ENCODE assay signal across 18 cellular contexts in the genomic region with DNA sequence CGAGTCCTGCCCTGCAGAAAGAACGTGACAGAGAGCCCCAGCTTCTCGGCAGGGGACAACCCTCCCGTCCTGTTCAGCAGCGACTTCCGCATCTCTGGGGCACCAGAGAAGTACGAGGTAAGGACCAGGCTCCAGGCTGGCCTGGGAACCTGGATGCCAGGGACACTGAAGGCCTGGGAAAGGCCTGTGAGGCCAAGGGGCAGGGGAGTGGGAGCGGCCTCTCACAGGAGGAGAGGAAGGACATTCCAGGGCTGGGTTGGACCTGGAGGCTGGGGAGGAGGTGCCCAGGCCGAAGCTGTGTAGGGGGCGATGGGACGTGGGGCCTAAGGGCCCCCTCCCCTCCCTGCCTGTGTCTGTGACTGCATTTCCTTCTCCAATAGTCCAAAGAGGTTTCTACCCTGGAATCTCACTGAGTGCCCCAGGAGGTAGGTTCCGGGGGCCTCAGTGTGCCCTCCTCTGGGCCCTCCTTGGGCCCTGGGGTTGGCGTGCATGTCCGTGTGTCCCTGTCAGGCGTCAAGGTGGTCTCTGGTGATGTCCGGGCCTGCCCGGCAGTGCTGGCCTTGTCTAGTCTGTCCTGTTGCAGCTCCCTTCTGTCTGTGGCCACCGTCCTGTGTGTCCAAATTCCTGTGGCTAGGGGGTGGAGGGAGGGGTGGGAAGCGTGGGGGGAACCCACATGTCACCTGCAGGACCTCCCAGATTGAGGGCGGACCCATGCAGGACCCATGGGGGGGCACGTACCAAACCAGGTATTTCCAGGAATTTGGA. TPM values are rescaled to one million over a fixed set of nuclear protein-coding genes. Genes with fewer than 3 reads are reported as not detected.
A peak's percentile ranks its signal among the peaks of the same experiment; 100 is the strongest.
DNase-seq lines count a peak whose midpoint lies in the region; ATAC-seq, FAIRE-seq and TF ChIP-seq lines count a peak whose summit lies in the region.
"Had no signal": no experiment of that assay in that cellular context is flagged by ENCODE, and none has a peak within 500 bp of the region (broad histone marks: within the 10 kb centered on the region; RNA-seq: fewer than 3 reads in every experiment).

No MANE protein-coding gene starts in this region.

- H2BK20ac ChIP-seq in H1 (ENCODE audit: low read length), result no peak overlapping the region

- H3K27me3 ChIP-seq in mammary epithelial cell (ENCODE audit: insufficient read depth, low read length) (no peaks in the 10 kb centered on the region), H1 (replicated peaks in 1 of 4; ENCODE audit: control insufficient read depth in 3 of 4, extremely low read depth in 1 of 4, insufficient read depth in 3 of 4, low read length in 3 of 4) (no peaks in the 10 kb centered on the region)
- H3K27me3 ChIP-seq: SJCRH30 had no signal

- no peak for FAIRE-seq in H1 (lab: Jason Lieb, UNC)
- FAIRE-seq: K562 had no signal

- intact Hi-C loops in mammary epithelial cell (cut with micrococcal nuclease), result no loop called here
- intact Hi-C loops in MCF 10A (cut with micrococcal nuclease), result no loop called here

- no peak for ATAC-seq in GM21367 (IDR thresholded peaks at IDR 0.05; ENCODE audit: unreplicated experiment)
- ATAC-seq: HCT116, K562 had no signal

- no peak overlapping the region for H2AK5ac ChIP-seq in H1 (ENCODE audit: low read depth, low read length)

- no peak for TF ChIP-seq RAD21 in H1 (IDR thresholded peaks at IDR 0.05 in 1 of 2, conservative IDR thresholded peaks at IDR 0.05 in 1 of 2; ENCODE audit: low read depth in 2 of 2, low read length in 2 of 2)

- no peaks in the 10 kb centered on the region for H3K27me3 Mint-ChIP-seq in MCF 10A (ENCODE audit: insufficient read depth, unreplicated experiment)
- H3K27me3 Mint-ChIP-seq in nephron (ENCODE audit: low read depth), result no peaks in the 10 kb centered on the region

- no peaks in the 10 kb centered on the region for H3K79me2 ChIP-seq in mammary epithelial cell (ENCODE audit: insufficient read depth, low read length)
- no peaks in the 10 kb centered on the region for H3K79me2 ChIP-seq in H1 (ENCODE audit: control insufficient read depth in 1 of 2, insufficient read depth in 2 of 2, low read length in 2 of 2)

- no peak for TF ChIP-seq CTCF in mammary epithelial cell (conservative IDR thresholded peaks at IDR 0.05 in 1 of 2, IDR thresholded peaks at IDR 0.05 in 1 of 2; ENCODE audit: extremely low read depth in 1 of 2, insufficient read depth in 1 of 2, low read depth in 1 of 2, low read length in 2 of 2)
- TF ChIP-seq CTCF in MCF 10A (IDR thresholded peaks at IDR 0.05; ENCODE audit: unreplicated experiment), result no peak
- no peak for TF ChIP-seq CTCF in H1 (IDR thresholded peaks at IDR 0.05; ENCODE audit: control extremely low read depth in 1 of 3, insufficient read depth in 1 of 3, low read depth in 1 of 3, low read length in 3 of 3)
- TF ChIP-seq CTCF in nephron (IDR thresholded peaks at IDR 0.05; ENCODE audit: unreplicated experiment in 3 of 3), result no peak

- H3K27ac ChIP-seq in mammary epithelial cell (ENCODE audit: insufficient read depth, low read depth, low read length) (no peak overlapping the region), H1 (ENCODE audit: low read depth, low read length) (no peak overlapping the region)
- H3K27ac ChIP-seq: 22Rv1, SJCRH30 had no signal

- H3K4me3 Mint-ChIP-seq in MCF 10A (ENCODE audit: unreplicated experiment) (no peak overlapping the region), nephron (peak overlapping the region in 1 of 3 experiments; percentile 19)

- H4K5ac ChIP-seq in H1 (ENCODE audit: insufficient read length, low read depth, low read length), result no peak overlapping the region

- H3K9ac ChIP-seq in mammary epithelial cell (ENCODE audit: insufficient read depth, low read length), result no peak overlapping the region
- H3K9ac ChIP-seq in H1 (replicated peaks in 1 of 4; ENCODE audit: extremely low read depth in 1 of 4, low read depth in 3 of 4, low read length in 3 of 4), result no peak overlapping the region

- dilution Hi-C loops in mammary epithelial cell (cut with HindIII; ENCODE audit: low sequenced_read_pairs), result no loop called here

- H3K18ac ChIP-seq in H1 (ENCODE audit: extremely low read depth, low read length), result no peak overlapping the region; the same call in 1 of the 2 replicates

- no peak for TF ChIP-seq EP300 in H1 (IDR thresholded peaks at IDR 0.05; ENCODE audit: borderline replicate concordance in 1 of 2, low read depth in 2 of 2, low read length in 2 of 2)

- in situ Hi-C loops in mammary epithelial cell (cut with MboI; ENCODE audit: low sequenced_read_pairs in 2 of 2), result no loop called here

- H3K14ac ChIP-seq in H1 (ENCODE audit: insufficient read length), result no peak overlapping the region

- H3K4me1 Mint-ChIP-seq in MCF 10A (ENCODE audit: insufficient read depth, unreplicated experiment) (peaks cover 9% of the 10 kb centered on the region), nephron (peaks cover 48% of the 10 kb centered on the region)

- H2BK15ac ChIP-seq in H1 (ENCODE audit: low read length), result no peak overlapping the region

- H3K9me3 ChIP-seq in mammary epithelial cell (replicated peaks; ENCODE audit: insufficient read depth, low read length) (no peaks in the 10 kb centered on the region), H1 (ENCODE audit: insufficient read depth in 2 of 2, low read depth in 1 of 2, low read length in 1 of 2) (no peaks in the 10 kb centered on the region)
- H3K9me3 ChIP-seq: SJCRH30 had no signal

- H3K4ac ChIP-seq in H1 (replicated peaks; ENCODE audit: insufficient read length, low read depth, low read length), result no peak overlapping the region

- POLR2A ChIA-PET in MCF 10A (lab: Yijun Ruan, JAX) (no interaction called here), H1 (lab: Charles Lee; ENCODE audit: partially characterized antibody) (interaction anchor here (1.0 to 1.5 kb wide), 2 partner anchors 22 to 39 kb away, joined by 3 to 4 read pairs; no protein-coding TSS in a partner anchor)

- H3K79me1 ChIP-seq in H1 (ENCODE audit: low read depth, low read length), result no peaks in the 10 kb centered on the region

- no peaks in the 10 kb centered on the region for H3K36me3 Mint-ChIP-seq in MCF 10A (ENCODE audit: insufficient read depth, unreplicated experiment)
- no peaks in the 10 kb centered on the region for H3K36me3 Mint-ChIP-seq in nephron (ENCODE audit: low read depth)

- H3K27ac Mint-ChIP-seq in MCF 10A (ENCODE audit: low read depth, unreplicated experiment), result no peak overlapping the region
- peak overlapping the region; percentile 43 to 98 (median 78) for H3K27ac Mint-ChIP-seq in nephron

- H2AFZ ChIP-seq in mammary epithelial cell (ENCODE audit: low read depth, low read length) (peak overlapping the region; percentile 25), H1 (ENCODE audit: low read length) (no peak overlapping the region)

- H2BK120ac ChIP-seq in H1 (replicated peaks; ENCODE audit: low read depth, low read length), result no peak overlapping the region

- no peaks in the 10 kb centered on the region for H4K20me1 ChIP-seq in mammary epithelial cell (ENCODE audit: insufficient read depth, low read length)
- no peaks in the 10 kb centered on the region for H4K20me1 ChIP-seq in H1 (replicated peaks in 1 of 2; ENCODE audit: control insufficient read depth in 1 of 2, insufficient read depth in 2 of 2, low read length in 2 of 2)

- H3K9me3 Mint-ChIP-seq in MCF 10A (ENCODE audit: unreplicated experiment) (no peaks in the 10 kb centered on the region), nephron (no peaks in the 10 kb centered on the region)

- BruUV-seq in mammary epithelial cell (replicated peaks; lab: Mats Ljungman, UMichigan) (no TSS peak), MCF 10A (replicated peaks; lab: Mats Ljungman, UMichigan) (no TSS peak)

- peaks cover 22% of the 10 kb centered on the region for H3K4me1 ChIP-seq in mammary epithelial cell (ENCODE audit: insufficient read depth, low read length)
- H3K4me1 ChIP-seq in H1 (replicated peaks in 1 of 4; ENCODE audit: control insufficient read depth in 3 of 4, insufficient read depth in 4 of 4, low read length in 3 of 4), result peaks cover 0 to 2% (median 0%) of the 10 kb centered on the region in 4 experiments; a peak in 1 of 7 replicates

- no peak overlapping the region for H2BK5ac ChIP-seq in H1 (ENCODE audit: low read depth, low read length)

- DNase-seq in mammary epithelial cell (no peak), MCF 10A (ENCODE audit: unreplicated experiment) (no peak), H1 (ENCODE audit: low read depth in 1 of 2, low spot score in 2 of 2) (no peak), activated gamma-delta T cell (lab: John Stamatoyannopoulos, UW) (no peak), NCI-H524 (lab: John Stamatoyannopoulos, UW) (no peak)
- no peak for DNase-seq in stimulated activated CD4-positive, alpha-beta T cell treated with anti-CD3 and anti-CD28 coated beads, Interleukin-12 subunit alpha, Interleukin-12 subunit beta, amount 100 ng/mL, for 4 hours
- DNase-seq: C1 segment of cervical spinal cord, NCI-H1048, NCI-H146, NCI-H2107, NCI-H345, SJCRH30 had no signal

- H3K36me3 ChIP-seq in mammary epithelial cell (ENCODE audit: insufficient read depth, low read length) (no peaks in the 10 kb centered on the region), H1 (ENCODE audit: control insufficient read depth in 2 of 4, insufficient read depth in 4 of 4, low read length in 3 of 4) (no peaks in the 10 kb centered on the region)
- H3K36me3 ChIP-seq: SJCRH30 had no signal

- WGBS in mammary epithelial cell (ENCODE audit: low coverage, missing lambda C conversion rate), result 63% methylated on average over 16 of the region's 21 CpGs
- WGBS in H1 (ENCODE audit: extremely low coverage in 1 of 2, insufficient coverage in 1 of 2, insufficient read length in 1 of 2, insufficient replicate concordance in 2 of 2, low coverage in 1 of 2, low lambda C conversion rate in 2 of 2, missing lambda C conversion rate in 1 of 2), 2 experiments, result 90% methylated on average over 21 of the region's 21 CpGs; no CpG with 5 or more reads in 1 of the 2 experiments

- no peak overlapping the region for H3K56ac ChIP-seq in H1 (replicated peaks; ENCODE audit: insufficient read length, low read depth, low read length)

- no peak overlapping the region for H4K91ac ChIP-seq in H1 (replicated peaks; ENCODE audit: insufficient read length, low read length)

- H4K8ac ChIP-seq in H1 (ENCODE audit: extremely low read depth, insufficient read depth, low read length), result peak overlapping the region; percentile 71

- no peaks in the 10 kb centered on the region for H3K23me2 ChIP-seq in H1 (ENCODE audit: low read depth, low read length)

- H3K23ac ChIP-seq in H1 (ENCODE audit: insufficient read length), result no peak overlapping the region

- H2BK12ac ChIP-seq in H1 (ENCODE audit: low read depth, low read length), result no peak overlapping the region

- no peak overlapping the region for H3K4me3 ChIP-seq in mammary epithelial cell (replicated peaks in 1 of 3; ENCODE audit: insufficient read depth in 1 of 3, low read depth in 2 of 3, low read length in 3 of 3)
- no peak overlapping the region for H3K4me3 ChIP-seq in H1 (ENCODE audit: extremely low read depth in 1 of 4, insufficient read depth in 2 of 4, low read depth in 3 of 4, low read length in 4 of 4)
- H3K4me3 ChIP-seq: K562, SJCRH30 had no signal

- CTCF ChIA-PET in mammary epithelial cell (lab: Charles Lee; ENCODE audit: low non-redundant PET), result no interaction called here
- CTCF ChIA-PET in MCF 10A (lab: Yijun Ruan, JAX), result interaction anchor here (0.6 to 1.2 kb wide), 4 partner anchors 30 to 184 kb away, joined by 3 read pairs; partner anchors contain the start of gene HAMP
- CTCF ChIA-PET in H1 (lab: Charles Lee; ENCODE audit: partially characterized antibody), result interaction anchor here (1.1 to 4.1 kb wide), 2 partner anchors 15 to 55 kb away, joined by 3 to 20 read pairs; partner anchors contain the start of gene CD22

- H3K4me2 ChIP-seq in mammary epithelial cell (ENCODE audit: insufficient read depth, low read depth, low read length) (no peak overlapping the region), H1 (ENCODE audit: insufficient read depth in 1 of 2, low read depth in 2 of 2, low read length in 2 of 2) (no peak overlapping the region)

- TF ChIP-seq POLR2A in H1 (IDR thresholded peaks at IDR 0.05; ENCODE audit: control extremely low read depth in 1 of 2, low read depth in 2 of 2, low read length in 2 of 2), result no peak

RNA-seq across cellular contexts. Expression of gene CD22, which starts 16.9 kb away (rescaled TPM):
- total RNA-seq in mammary epithelial cell (1 to 10 TPM in 1 of 2 donors, under 1 TPM in 1; 0.71 to 1.3 TPM), MCF 10A (2022) (0.56 and 1.7 TPM in 2 replicates)
- polyA plus RNA-seq in mammary epithelial cell (0.71 TPM), H1 (2011; rRNA removed) (0.06 and 0.42 TPM in 2 replicates)
- polyA minus RNA-seq in mammary epithelial cell, result not detected
- 0.54 and 0.60 TPM in 2 replicates for total RNA-seq in H1 (2021; fragmentation: NEBNext Ultra II Directional; extraction: Animal tissue kit (Norgen Biotek cat#: 25700))
- polyA plus RNA-seq in H1 (2011; cell fraction: cytosol; rRNA removed), result 0.30 TPM
- 0.51 TPM for polyA plus RNA-seq in H1 (2011; cell fraction: nucleus; rRNA removed)
- 0.13 to 0.33 TPM (median 0.18 TPM) in 3 of 4 replicates, not detected in the other for polyA plus RNA-seq in H1 (2012, experiment 1 of 2)
- polyA plus RNA-seq in H1 (2012, experiment 2 of 2), result not detected
- 0.53 TPM for polyA plus RNA-seq in H1 (2013, experiment 1 of 2)
- 0.24 TPM for polyA plus RNA-seq in H1 (2013, experiment 2 of 2)
- 0.39 TPM in 1 of 2 replicates, not detected in the other for polyA minus RNA-seq in H1 (2011; rRNA and poly(A)+ RNA removed)
- polyA minus RNA-seq in H1 (2011; cell fraction: cytosol; rRNA and poly(A)+ RNA removed), result not detected
- polyA minus RNA-seq in H1 (2011; cell fraction: nucleus; rRNA and poly(A)+ RNA removed), result not detected

RNA-seq across cellular contexts. Expression of gene MAG, which starts 20.1 kb away (rescaled TPM):
- not detected for total RNA-seq in mammary epithelial cell
- not detected for polyA plus RNA-seq in mammary epithelial cell
- polyA minus RNA-seq in mammary epithelial cell, result not detected
- total RNA-seq in MCF 10A (2022), result not detected in 2 replicates
- 0.46 and 1.3 TPM in 2 replicates for total RNA-seq in H1 (2021; fragmentation: NEBNext Ultra II Directional; extraction: Animal tissue kit (Norgen Biotek cat#: 25700))
- polyA plus RNA-seq in H1 (2011; rRNA removed), result 0.20 and 0.72 TPM in 2 replicates
- polyA plus RNA-seq in H1 (2011; cell fraction: cytosol; rRNA removed), result 0.41 TPM
- 1.7 TPM for polyA plus RNA-seq in H1 (2011; cell fraction: nucleus; rRNA removed)
- 0.22 to 0.74 TPM (median 0.54 TPM) in 4 replicates for polyA plus RNA-seq in H1 (2012, experiment 1 of 2)
- polyA plus RNA-seq in H1 (2012, experiment 2 of 2), result 0.28 TPM
- polyA plus RNA-seq in H1 (2013, experiment 1 of 2), result 1.4 TPM
- 1.3 TPM for polyA plus RNA-seq in H1 (2013, experiment 2 of 2)
- 0.25 and 0.90 TPM in 2 replicates for polyA minus RNA-seq in H1 (2011; rRNA and poly(A)+ RNA removed)
- polyA minus RNA-seq in H1 (2011; cell fraction: cytosol; rRNA and poly(A)+ RNA removed), result not detected
- polyA minus RNA-seq in H1 (2011; cell fraction: nucleus; rRNA and poly(A)+ RNA removed), result not detected
- total RNA-seq: HT-29 had no signal

RNA-seq across cellular contexts. Expression of gene HAMP, which starts 29.8 kb away (rescaled TPM):
- total RNA-seq in mammary epithelial cell (under 1 TPM in 1 of 2 donors, not detected in 1; 0.54 TPM), MCF 10A (2022) (not detected in 2 replicates)
- polyA plus RNA-seq in mammary epithelial cell (not detected), H1 (2011; rRNA removed) (0.06 and 0.08 TPM in 2 replicates)
- polyA minus RNA-seq in mammary epithelial cell, result not detected
- not detected in 2 replicates for total RNA-seq in H1 (2021; fragmentation: NEBNext Ultra II Directional; extraction: Animal tissue kit (Norgen Biotek cat#: 25700))
- polyA plus RNA-seq in H1 (2011; cell fraction: cytosol; rRNA removed), result not detected
- not detected for polyA plus RNA-seq in H1 (2011; cell fraction: nucleus; rRNA removed)
- 0.20 TPM in 1 of 4 replicates, not detected in the others for polyA plus RNA-seq in H1 (2012, experiment 1 of 2)
- not detected for polyA plus RNA-seq in H1 (2012, experiment 2 of 2)
- 0.12 TPM for polyA plus RNA-seq in H1 (2013, experiment 1 of 2)
- 0.07 TPM for polyA plus RNA-seq in H1 (2013, experiment 2 of 2)
- not detected in 2 replicates for polyA minus RNA-seq in H1 (2011; rRNA and poly(A)+ RNA removed)
- polyA minus RNA-seq in H1 (2011; cell fraction: cytosol; rRNA and poly(A)+ RNA removed), result not detected
- not detected for polyA minus RNA-seq in H1 (2011; cell fraction: nucleus; rRNA and poly(A)+ RNA removed)

RNA-seq across cellular contexts. Expression of gene FFAR1, which starts 35.6 kb away (rescaled TPM):
- total RNA-seq in mammary epithelial cell (not detected), MCF 10A (2022) (not detected in 2 replicates)
- polyA plus RNA-seq in mammary epithelial cell (not detected), H1 (2011; rRNA removed) (not detected in 2 replicates)
- not detected for polyA minus RNA-seq in mammary epithelial cell
- not detected in 2 replicates for total RNA-seq in H1 (2021; fragmentation: NEBNext Ultra II Directional; extraction: Animal tissue kit (Norgen Biotek cat#: 25700))
- polyA plus RNA-seq in H1 (2011; cell fraction: cytosol; rRNA removed), result not detected
- polyA plus RNA-seq in H1 (2011; cell fraction: nucleus; rRNA removed), result not detected
- not detected in 4 replicates for polyA plus RNA-seq in H1 (2012, experiment 1 of 2)
- polyA plus RNA-seq in H1 (2012, experiment 2 of 2), result not detected
- polyA plus RNA-seq in H1 (2013, experiment 1 of 2), result not detected
- not detected for polyA plus RNA-seq in H1 (2013, experiment 2 of 2)
- not detected in 2 replicates for polyA minus RNA-seq in H1 (2011; rRNA and poly(A)+ RNA removed)
- polyA minus RNA-seq in H1 (2011; cell fraction: cytosol; rRNA and poly(A)+ RNA removed), result not detected
- not detected for polyA minus RNA-seq in H1 (2011; cell fraction: nucleus; rRNA and poly(A)+ RNA removed)
- total RNA-seq: HT-29, K562, SJCRH30 had no signal
- polyA plus RNA-seq: K562 had no signal

RNA-seq across cellular contexts. Expression of gene USF2, which starts 43.3 kb away (rescaled TPM):
- total RNA-seq in mammary epithelial cell (10 to 100 TPM; 65.7 to 82.1 TPM), MCF 10A (2022) (81.6 and 95.7 TPM in 2 replicates)
- polyA plus RNA-seq in mammary epithelial cell (73.9 TPM), H1 (2011; rRNA removed) (74.1 and 119 TPM in 2 replicates)
- polyA minus RNA-seq in mammary epithelial cell, result 54.0 TPM
- 109 and 113 TPM in 2 replicates for total RNA-seq in H1 (2021; fragmentation: NEBNext Ultra II Directional; extraction: Animal tissue kit (Norgen Biotek cat#: 25700))
- 142 TPM for polyA plus RNA-seq in H1 (2011; cell fraction: cytosol; rRNA removed)
- polyA plus RNA-seq in H1 (2011; cell fraction: nucleus; rRNA removed), result 268 TPM
- polyA plus RNA-seq in H1 (2012, experiment 1 of 2), result 112 to 133 TPM (median 125 TPM) in 4 replicates
- 90.5 TPM for polyA plus RNA-seq in H1 (2012, experiment 2 of 2)
- 70.6 TPM for polyA plus RNA-seq in H1 (2013, experiment 1 of 2)
- polyA plus RNA-seq in H1 (2013, experiment 2 of 2), result 72.7 TPM
- 29.0 and 60.8 TPM in 2 replicates for polyA minus RNA-seq in H1 (2011; rRNA and poly(A)+ RNA removed)
- polyA minus RNA-seq in H1 (2011; cell fraction: cytosol; rRNA and poly(A)+ RNA removed), result 79.1 TPM
- polyA minus RNA-seq in H1 (2011; cell fraction: nucleus; rRNA and poly(A)+ RNA removed), result 82.7 TPM
